ENCODE assay signal across 12 cellular contexts in the genomic region with DNA sequence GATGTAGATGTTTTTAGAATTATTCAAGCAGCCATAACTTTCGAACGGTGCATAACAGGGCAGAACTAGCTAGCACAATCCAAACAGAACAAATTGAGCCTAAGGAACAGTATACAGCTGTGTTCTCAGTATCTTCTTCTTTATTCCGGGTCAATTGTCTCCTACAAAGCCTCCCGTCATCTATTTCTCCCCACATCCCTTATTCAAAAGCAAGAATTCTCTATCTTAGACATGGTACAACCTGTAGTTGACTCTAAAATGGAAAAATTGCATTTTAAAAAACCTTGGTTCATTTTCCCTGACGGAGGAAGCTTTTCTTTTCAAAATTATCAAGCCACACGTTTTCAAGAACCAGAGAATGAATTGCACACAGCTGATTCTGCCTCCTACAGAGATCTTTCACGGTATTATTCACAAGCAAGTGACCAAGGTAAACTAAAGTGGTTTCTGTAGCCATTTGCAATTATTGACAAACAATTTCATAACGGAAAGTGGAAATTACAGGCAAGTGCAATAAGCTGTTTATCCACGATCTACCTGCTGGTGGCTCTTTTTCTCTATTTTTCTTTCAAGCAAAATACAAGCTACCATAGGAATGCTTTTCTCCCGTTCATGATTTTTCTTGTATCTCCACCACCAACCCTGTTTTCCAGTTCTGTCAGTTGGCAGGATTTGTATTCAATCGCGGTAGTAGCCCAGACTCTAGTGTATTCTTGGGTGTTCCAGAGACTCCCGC. TPM values are rescaled to one million over a fixed set of nuclear protein-coding genes. Genes with fewer than 3 reads are reported as not detected.
DNase-seq lines count a peak whose midpoint lies in the region; ATAC-seq and TF ChIP-seq lines count a peak whose summit lies in the region.
"Had no signal": no experiment of that assay in that cellular context is flagged by ENCODE, and none has a peak within 500 bp of the region (broad histone marks: within the 10 kb centered on the region; RNA-seq: fewer than 3 reads in every experiment).

No MANE protein-coding gene starts in this region.

- TF ChIP-seq POLR2A in breast epithelium (IDR thresholded peaks at IDR 0.05), result no peak

- no peak overlapping the region for H3K9ac ChIP-seq in SK-N-MC (ENCODE audit: insufficient read length)

- H3K4me3 Mint-ChIP-seq in MCF 10A (ENCODE audit: unreplicated experiment), result no peak overlapping the region
- H3K4me3 Mint-ChIP-seq: activated CD8-positive, alpha-beta T cell treated with anti-CD3 and anti-CD28 coated beads for 36 hours had no signal

- H3K27me3 ChIP-seq in breast epithelium (peaks cover 0 to 68% of the 10 kb centered on the region in 2 donors), foreskin keratinocyte (peaks cover 65% of the 10 kb centered on the region), thoracic aorta (replicated peaks; ENCODE audit: insufficient read depth) (no peaks in the 10 kb centered on the region)

- no TSS peak for BruUV-seq in MCF 10A (replicated peaks; lab: Mats Ljungman, UMichigan)

- peaks cover 6% of the 10 kb centered on the region for H3K36me3 Mint-ChIP-seq in MCF 10A (ENCODE audit: insufficient read depth, unreplicated experiment)

- CTCF ChIA-PET in MCF 10A (lab: Yijun Ruan, JAX), result interaction anchor here (0.6 to 1.1 kb wide), 7 partner anchors 9 to 370 kb away, joined by 3 to 5 read pairs (median 3); no protein-coding TSS in a partner anchor

- peaks cover 75% of the 10 kb centered on the region for H3K27me3 Mint-ChIP-seq in MCF 10A (ENCODE audit: insufficient read depth, unreplicated experiment)

- H3K9me3 Mint-ChIP-seq in MCF 10A (ENCODE audit: unreplicated experiment), result no peaks in the 10 kb centered on the region
- H3K9me3 Mint-ChIP-seq: activated CD8-positive, alpha-beta T cell treated with anti-CD3 and anti-CD28 coated beads for 36 hours had no signal

- no peaks in the 10 kb centered on the region for H3K36me3 ChIP-seq in breast epithelium
- no peaks in the 10 kb centered on the region for H3K36me3 ChIP-seq in SK-N-MC (ENCODE audit: insufficient read depth, low read length)
- H3K36me3 ChIP-seq in thoracic aorta, result no peaks in the 10 kb centered on the region
- H3K36me3 ChIP-seq: SJCRH30 had no signal

- H3K27ac ChIP-seq in breast epithelium, result no peak overlapping the region
- no peak overlapping the region for H3K27ac ChIP-seq in SK-N-MC
- H3K27ac ChIP-seq in foreskin keratinocyte, result no peak overlapping the region
- H3K27ac ChIP-seq in thoracic aorta, result no peak overlapping the region
- H3K27ac ChIP-seq: SJCRH30 had no signal

- H3K27ac Mint-ChIP-seq in MCF 10A (ENCODE audit: low read depth, unreplicated experiment), result no peak overlapping the region
- H3K27ac Mint-ChIP-seq: activated CD8-positive, alpha-beta T cell treated with anti-CD3 and anti-CD28 coated beads for 36 hours had no signal

- H3K4me3 ChIP-seq in breast epithelium (peak overlapping the region in 2 of 3 donors; percentile 74 to 75), SK-N-MC (peak overlapping the region; percentile 96), thoracic aorta (peak overlapping the region; percentile 85)
- H3K4me3 ChIP-seq: SJCRH30 had no signal

- TF ChIP-seq CTCF in breast epithelium (IDR thresholded peaks at IDR 0.05) (no peak), MCF 10A (IDR thresholded peaks at IDR 0.05; ENCODE audit: unreplicated experiment) (no peak), foreskin keratinocyte (conservative IDR thresholded peaks at IDR 0.05) (peak; percentile 34), thoracic aorta (IDR thresholded peaks at IDR 0.05) (no peak)

- DNase-seq in breast epithelium (ENCODE audit: low spot score in 2 of 2) (no peak), MCF 10A (ENCODE audit: unreplicated experiment) (no peak), SK-N-MC (ENCODE audit: low read depth, low spot score) (no peak), foreskin keratinocyte (peak in 1 of 2 donors; percentile 29), thoracic aorta (ENCODE audit: low spot score) (no peak), NCI-H2171 treated with DMSO at 0.1 percent for 48 hours (lab: John Stamatoyannopoulos, UW) (no peak)
- DNase-seq in activated effector memory CD4-positive, alpha-beta T cell treated with Interleukin-2 at 50 U/mL for 16 hours, result no peak
- no peak for DNase-seq in activated CD4-positive, alpha-beta T cell treated with anti-CD3 and anti-CD28 coated beads, Interleukin-2, amount 50 U/mL, for 4 hours
- DNase-seq: AML-193, NCI-H446, SJCRH30 had no signal

- ATAC-seq in foreskin keratinocyte, result no peak
- ATAC-seq in thoracic aorta (ENCODE audit: insufficient number of reproducible peaks, low FRiP score, low read depth), result no peak
- ATAC-seq: activated CD8-positive, alpha-beta T cell treated with anti-CD3 and anti-CD28 coated beads for 36 hours had no signal

- POLR2A ChIA-PET in MCF 10A (lab: Yijun Ruan, JAX), result interaction anchor here (0.6 to 1.0 kb wide), 2 partner anchors 19 to 1983 kb away, joined by 3 read pairs; no protein-coding TSS in a partner anchor

- H3K4me1 ChIP-seq in breast epithelium (peaks cover 0 to 15% of the 10 kb centered on the region in 2 donors), foreskin keratinocyte (no peaks in the 10 kb centered on the region), thoracic aorta (ENCODE audit: control insufficient read depth in 1 of 2, low read depth in 2 of 2) (peaks cover 11 to 21% of the 10 kb centered on the region in 2 donors)

- H3K9me3 ChIP-seq in breast epithelium (no peaks in the 10 kb centered on the region), SK-N-MC (ENCODE audit: low read depth, low read length) (no peaks in the 10 kb centered on the region), thoracic aorta (no peaks in the 10 kb centered on the region)
- H3K9me3 ChIP-seq: SJCRH30 had no signal

- peaks cover 8% of the 10 kb centered on the region for H3K4me1 Mint-ChIP-seq in MCF 10A (ENCODE audit: insufficient read depth, unreplicated experiment)

- intact Hi-C loops in breast epithelium (cut with DNase I; ENCODE audit: low total_unique reads), result no loop called here
- intact Hi-C loops in MCF 10A (cut with micrococcal nuclease), result loop anchor here (1.0 kb wide), 1 partner anchor 264 kb away; no protein-coding TSS in a partner anchor

RNA-seq across cellular contexts. Expression of a gene that starts 2.3 kb away (rescaled TPM):
- total RNA-seq in breast epithelium (not detected), MCF 10A (2022) (not detected in 2 replicates), foreskin keratinocyte (not detected in 2 replicates), thoracic aorta (not detected)
- polyA plus RNA-seq in foreskin keratinocyte, result not detected in 2 replicates
- total RNA-seq: activated CD8-positive, alpha-beta T cell treated with anti-CD3 and anti-CD28 coated beads for 36 hours had no signal
